In the genomic region with DNA sequence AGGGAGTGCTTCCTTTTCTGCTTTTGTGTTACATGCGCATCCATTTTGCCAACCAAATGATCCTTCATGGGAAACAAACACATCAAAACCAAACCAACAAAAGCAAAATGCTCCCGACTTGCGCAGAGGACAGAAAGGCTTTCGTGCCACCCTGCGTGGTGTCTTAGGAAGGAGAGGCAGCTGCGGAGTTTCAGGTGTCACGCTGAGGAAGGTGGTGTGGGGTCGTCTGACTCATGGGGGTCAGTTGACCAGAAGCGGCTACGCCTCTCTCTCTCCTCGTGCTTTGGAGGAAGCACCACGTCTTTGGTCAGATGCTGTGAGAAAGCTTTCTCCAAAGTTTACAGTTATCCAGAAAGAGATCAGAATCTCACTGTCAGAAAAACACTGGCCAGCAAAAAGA, we compare ENCODE assay signal across 14 cellular contexts. TPM values are rescaled to one million over a fixed set of nuclear protein-coding genes. Genes with fewer than 3 reads are reported as not detected.
DNase-seq lines count a peak whose midpoint lies in the region; ATAC-seq, FAIRE-seq and TF ChIP-seq lines count a peak whose summit lies in the region.
"Had no signal": no experiment of that assay in that cellular context is flagged by ENCODE, and none has a peak within 500 bp of the region (broad histone marks: within the 10 kb centered on the region; RNA-seq: fewer than 3 reads in every experiment).

No MANE protein-coding gene starts in this region.

- CTCF ChIA-PET in AG04450 (lab: Charles Lee) (interaction anchor here (0.9 to 1.0 kb wide), 2 partner anchors 8 to 180 kb away, joined by 3 read pairs; no protein-coding TSS in a partner anchor), PC-3 (lab: Charles Lee) (no interaction called here), endothelial cell of umbilical vein (lab: Charles Lee) (interaction anchor here (9.3 kb wide), 1 partner anchor 104 kb away, joined by 89 read pairs; a partner anchor contains a TSS)
- CTCF ChIA-PET in activated CD4-positive, alpha-beta T cell treated with anti-CD3 and anti-CD28 coated beads, Interleukin-2, amount 10 ng/mL, durations not matched to agents 7 days and 5 days (lab: Charles Lee), result no interaction called here

- H3K4me1 Mint-ChIP-seq in activated CD4-positive, alpha-beta T cell treated with anti-CD3 and anti-CD28 coated beads, Interleukin-2, amount 10 ng/mL, durations not matched to agents 7 days and 5 days, result peaks cover 35% of the 10 kb centered on the region
- H3K4me1 Mint-ChIP-seq: memory B cell had no signal

- H3K18ac ChIP-seq in neuronal stem cell (ENCODE audit: low read length), result no peak overlapping the region

- H3K4me3 ChIP-seq in AG04450 (ENCODE audit: low read depth, low read length) (no peak overlapping the region), PC-3 (ENCODE audit: low read length) (no peak overlapping the region), endothelial cell of umbilical vein (replicated peaks in 1 of 3; ENCODE audit: insufficient read depth in 1 of 3, low read depth in 1 of 3, low read length in 3 of 3) (no peak overlapping the region), neuronal stem cell (ENCODE audit: low read length in 2 of 2) (no peak overlapping the region)
- H3K4me3 ChIP-seq: cardiac muscle cell had no signal

- H3K9me3 Mint-ChIP-seq in activated CD4-positive, alpha-beta T cell treated with anti-CD3 and anti-CD28 coated beads, Interleukin-2, amount 10 ng/mL, durations not matched to agents 7 days and 5 days, result no peaks in the 10 kb centered on the region
- H3K9me3 Mint-ChIP-seq: memory B cell had no signal

- no peaks in the 10 kb centered on the region for H3K9me1 ChIP-seq in endothelial cell of umbilical vein (replicated peaks; ENCODE audit: control insufficient read depth, extremely low read depth, insufficient read depth, low read length)

- no peak for ATAC-seq in PC-3
- ATAC-seq in HG03095 (IDR thresholded peaks at IDR 0.05; ENCODE audit: unreplicated experiment), result no peak

- intact Hi-C loops in PC-3 (cut with micrococcal nuclease) (no loop called here), endothelial cell of umbilical vein (cut with micrococcal nuclease) (loop anchor here (5.0 kb wide), 1 partner anchor 487 kb away; a partner anchor contains a TSS)

- peak; percentile 56 for DNase-seq in AG04450 (ENCODE audit: low read depth, low spot score)
- no peak for DNase-seq in PC-3
- peak; percentile 75 for DNase-seq in endothelial cell of umbilical vein (ENCODE audit: low read depth, low spot score)
- no peak for DNase-seq in neuronal stem cell (ENCODE audit: low spot score)
- no peak for DNase-seq in D721Med (ENCODE audit: insufficient read length, low spot score)
- DNase-seq in activated CD4-positive, alpha-beta T cell treated with anti-CD3 and anti-CD28 coated beads, Interleukin-2, amount 10 ng/mL, durations not matched to agents 7 days and 5 days, result no peak
- DNase-seq in retina, result no peak
- DNase-seq: NCI-H2029; stimulated activated CD4-positive, alpha-beta T cell treated with anti-CD3 and anti-CD28 coated beads, Interleukin-12 subunit alpha, Interleukin-12 subunit beta, amount 100 ng/mL, for 4 hours; stimulated activated CD8-positive, alpha-beta memory T cell treated with anti-CD3 and anti-CD28 coated beads, Interleukin-4, amount 100 ng/mL, for 48 hours had no signal

- peaks cover 10% of the 10 kb centered on the region for H3K27me3 Mint-ChIP-seq in activated CD4-positive, alpha-beta T cell treated with anti-CD3 and anti-CD28 coated beads, Interleukin-2, amount 10 ng/mL, durations not matched to agents 7 days and 5 days

- no peak overlapping the region for H2BK120ac ChIP-seq in neuronal stem cell (ENCODE audit: low read depth, low read length)

- no peak overlapping the region for H4K91ac ChIP-seq in neuronal stem cell (ENCODE audit: low read depth, low read length, poor library complexity)

- POLR2A ChIA-PET in AG04450 (lab: Yijun Ruan, JAX) (interaction anchor here (0.6 to 0.8 kb wide), 2 partner anchors 8 to 366 kb away, joined by 3 to 4 read pairs; a partner anchor contains a TSS), PC-3 (lab: Charles Lee; ENCODE audit: unreplicated experiment) (interaction anchor here (0.6 kb wide), 1 partner anchor 104 kb away, joined by 3 read pairs; no protein-coding TSS in a partner anchor), endothelial cell of umbilical vein (lab: Charles Lee) (no interaction called here)
- POLR2A ChIA-PET in activated CD4-positive, alpha-beta T cell treated with anti-CD3 and anti-CD28 coated beads, Interleukin-2, amount 10 ng/mL, durations not matched to agents 7 days and 5 days (lab: Charles Lee), result no interaction called here

- dilution Hi-C loops in endothelial cell of umbilical vein (cut with MboI; ENCODE audit: extremely low pct_ligation_motif_present, low sequenced_read_pairs), result no loop called here

- H3K9me3 ChIP-seq in AG04450 (ENCODE audit: control insufficient read depth, insufficient read depth, low read length), result no peaks in the 10 kb centered on the region
- H3K9me3 ChIP-seq in PC-3 (ENCODE audit: low read length), result no peaks in the 10 kb centered on the region
- no peaks in the 10 kb centered on the region for H3K9me3 ChIP-seq in endothelial cell of umbilical vein (replicated peaks; ENCODE audit: control insufficient read depth, insufficient read depth, low read length)
- H3K9me3 ChIP-seq in neuronal stem cell (replicated peaks in 1 of 2; ENCODE audit: control insufficient read depth in 2 of 2, insufficient read depth in 1 of 2, low read depth in 1 of 2, low read length in 2 of 2), result no peaks in the 10 kb centered on the region

- no peak overlapping the region for H3K23ac ChIP-seq in neuronal stem cell (ENCODE audit: low read depth, low read length, poor library complexity)

- no peak overlapping the region for H3K4ac ChIP-seq in neuronal stem cell (ENCODE audit: low read length)

- TF ChIP-seq POLR2A in endothelial cell of umbilical vein (IDR thresholded peaks at IDR 0.05; ENCODE audit: low read depth, low read length), result no peak

- H4K20me1 ChIP-seq in PC-3 (ENCODE audit: low read length), result peaks cover 32% of the 10 kb centered on the region
- no peaks in the 10 kb centered on the region for H4K20me1 ChIP-seq in endothelial cell of umbilical vein (replicated peaks; ENCODE audit: control insufficient read depth, extremely low read depth, insufficient read depth, low read length)

- H3K79me2 ChIP-seq in PC-3 (ENCODE audit: low read length) (peaks cover 84% of the 10 kb centered on the region), endothelial cell of umbilical vein (ENCODE audit: control insufficient read depth, insufficient read depth, low read length) (peaks cover 91% of the 10 kb centered on the region)

- WGBS in neuronal stem cell (ENCODE audit: extremely low coverage in 2 of 2, insufficient read length in 2 of 2, insufficient replicate concordance in 1 of 2), 2 donors, result no CpG with 5 or more reads among the region's 12 CpGs

- no peak overlapping the region for H2BK5ac ChIP-seq in neuronal stem cell (ENCODE audit: low read length)

- no peaks in the 10 kb centered on the region for H3K79me1 ChIP-seq in neuronal stem cell (ENCODE audit: low read depth, low read length)

- TF ChIP-seq CTCF in AG04450 (IDR thresholded peaks at IDR 0.05; ENCODE audit: low read depth, low read length) (no peak), PC-3 (conservative IDR thresholded peaks at IDR 0.05; ENCODE audit: low read depth, low read length) (no peak), endothelial cell of umbilical vein (IDR thresholded peaks at IDR 0.05; ENCODE audit: extremely low read depth in 1 of 2, insufficient read depth in 1 of 2, low read depth in 1 of 2, low read length in 2 of 2) (no peak), D721Med (IDR thresholded peaks at IDR 0.05; ENCODE audit: insufficient read depth, missing control alignments) (no peak)

- H2BK12ac ChIP-seq in neuronal stem cell (ENCODE audit: low read length), result no peak overlapping the region

- BruUV-seq in PC-3 (replicated peaks; lab: Mats Ljungman, UMichigan) (no TSS peak), endothelial cell of umbilical vein (replicated peaks; lab: Mats Ljungman, UMichigan) (no TSS peak)

- FAIRE-seq in endothelial cell of umbilical vein (lab: Jason Lieb, UNC), result peak; percentile 73
- FAIRE-seq in D721Med (lab: Jason Lieb, UNC), result no peak
- FAIRE-seq: HepG2 had no signal

- H2AFZ ChIP-seq in PC-3 (ENCODE audit: low read length), result no peak overlapping the region
- H2AFZ ChIP-seq in endothelial cell of umbilical vein (ENCODE audit: low read depth, low read length), result no peak overlapping the region
- peak overlapping the region; percentile 89 for H2AFZ ChIP-seq in neuronal stem cell (ENCODE audit: low read length)

- no peaks in the 10 kb centered on the region for H3K27me3 ChIP-seq in AG04450 (ENCODE audit: control insufficient read depth, insufficient read depth, low read length)
- H3K27me3 ChIP-seq in PC-3 (ENCODE audit: low read length), result no peaks in the 10 kb centered on the region
- no peaks in the 10 kb centered on the region for H3K27me3 ChIP-seq in endothelial cell of umbilical vein (ENCODE audit: control insufficient read depth in 2 of 2, insufficient read depth in 2 of 2, low read length in 2 of 2)
- no peaks in the 10 kb centered on the region for H3K27me3 ChIP-seq in neuronal stem cell (ENCODE audit: control insufficient read depth in 3 of 3, insufficient read depth in 3 of 3, low read depth in 1 of 3, low read length in 3 of 3)
- H3K27me3 ChIP-seq: cardiac muscle cell had no signal

- no peak overlapping the region for H3K14ac ChIP-seq in neuronal stem cell (ENCODE audit: low read length)

- H3K27ac Mint-ChIP-seq in activated CD4-positive, alpha-beta T cell treated with anti-CD3 and anti-CD28 coated beads, Interleukin-2, amount 10 ng/mL, durations not matched to agents 7 days and 5 days, result no peak overlapping the region
- H3K27ac Mint-ChIP-seq: memory B cell had no signal

- peaks cover 62% of the 10 kb centered on the region for H3K4me1 ChIP-seq in PC-3 (ENCODE audit: insufficient read depth, low read length)
- H3K4me1 ChIP-seq in endothelial cell of umbilical vein (ENCODE audit: control insufficient read depth, extremely low read depth, insufficient read depth, low read length), result peaks cover 97% of the 10 kb centered on the region
- peaks cover 17 to 29% of the 10 kb centered on the region in 2 donors for H3K4me1 ChIP-seq in neuronal stem cell (ENCODE audit: control insufficient read depth in 2 of 2, insufficient read depth in 1 of 2, low read depth in 1 of 2, low read length in 2 of 2)

- H2BK15ac ChIP-seq in neuronal stem cell (ENCODE audit: low read length), result no peak overlapping the region

- H3K36me3 ChIP-seq in PC-3 (ENCODE audit: low read depth, low read length) (peaks cover 38% of the 10 kb centered on the region; the same call in 1 of the 2 replicates), endothelial cell of umbilical vein (ENCODE audit: control insufficient read depth in 2 of 2, extremely low read depth in 1 of 2, insufficient read depth in 2 of 2, low read length in 2 of 2) (peaks cover 5% of the 10 kb centered on the region in 2 experiments), neuronal stem cell (replicated peaks in 1 of 2; ENCODE audit: control insufficient read depth in 2 of 2, insufficient read depth in 2 of 2, low read length in 2 of 2) (no peaks in the 10 kb centered on the region)
- H3K36me3 ChIP-seq: cardiac muscle cell had no signal

- H3K27ac ChIP-seq in AG04450 (ENCODE audit: low read depth, low read length) (peak overlapping the region; percentile 90), PC-3 (ENCODE audit: low read length) (peak overlapping the region; percentile 91; the same call in 1 of the 2 replicates), endothelial cell of umbilical vein (ENCODE audit: insufficient read depth, low read depth, low read length) (peak overlapping the region; percentile 97), neuronal stem cell (replicated peaks; ENCODE audit: low read length) (no peak overlapping the region)
- H3K27ac ChIP-seq: cardiac muscle cell had no signal

- H3K9me2 ChIP-seq in PC-3 (replicated peaks; ENCODE audit: low read length), result no peaks in the 10 kb centered on the region

- no peak overlapping the region for H2AK5ac ChIP-seq in neuronal stem cell (ENCODE audit: low read depth, low read length)

- H3K9ac ChIP-seq in PC-3 (ENCODE audit: low read length) (no peak overlapping the region), endothelial cell of umbilical vein (replicated peaks; ENCODE audit: extremely low read depth, insufficient read depth, low read length) (peak overlapping the region; percentile 74), neuronal stem cell (ENCODE audit: low read depth, low read length, poor library complexity) (no peak overlapping the region)

- no peak overlapping the region for H3K4me3 Mint-ChIP-seq in activated CD4-positive, alpha-beta T cell treated with anti-CD3 and anti-CD28 coated beads, Interleukin-2, amount 10 ng/mL, durations not matched to agents 7 days and 5 days
- H3K4me3 Mint-ChIP-seq: memory B cell had no signal

- H3K36me3 Mint-ChIP-seq in activated CD4-positive, alpha-beta T cell treated with anti-CD3 and anti-CD28 coated beads, Interleukin-2, amount 10 ng/mL, durations not matched to agents 7 days and 5 days (ENCODE audit: low read depth), result peaks cover 1% of the 10 kb centered on the region
- H3K36me3 Mint-ChIP-seq: memory B cell had no signal

- H3K4me2 ChIP-seq in PC-3 (ENCODE audit: low read length) (no peak overlapping the region), endothelial cell of umbilical vein (ENCODE audit: insufficient read depth, low read length) (peak overlapping the region; percentile 14), neuronal stem cell (ENCODE audit: insufficient read depth, low read length, poor library complexity, severe bottlenecking) (no peak overlapping the region)

- H3F3A ChIP-seq in PC-3 (ENCODE audit: low read length, unreplicated experiment), result peaks cover 9% of the 10 kb centered on the region

- H4K8ac ChIP-seq in neuronal stem cell (ENCODE audit: low read depth, low read length), result no peak overlapping the region

RNA-seq across cellular contexts. Expression of a gene that starts 7.9 kb away (rescaled TPM):
- polyA plus RNA-seq in AG04450 (2011; rRNA removed) (209 and 257 TPM in 2 replicates), endothelial cell of umbilical vein (265 and 376 TPM in 2 replicates)
- polyA minus RNA-seq in AG04450 (2011; rRNA and poly(A)+ RNA removed), result 319 and 351 TPM in 2 replicates
- total RNA-seq in PC-3 (2014; rRNA removed) (158 and 187 TPM in 2 replicates), endothelial cell of umbilical vein (528 and 577 TPM in 2 replicates)
- polyA plus RNA-seq in endothelial cell of umbilical vein (2011; cell fraction: cytosol; rRNA removed), result 212 and 379 TPM in 2 replicates
- polyA plus RNA-seq in endothelial cell of umbilical vein (2011; cell fraction: nucleus; rRNA removed), result 215 and 228 TPM in 2 replicates
- 340 and 403 TPM in 2 replicates for polyA plus RNA-seq in endothelial cell of umbilical vein (2012)
- 1,048 and 1,141 TPM in 2 replicates for polyA minus RNA-seq in endothelial cell of umbilical vein
- polyA minus RNA-seq in endothelial cell of umbilical vein (2011; cell fraction: cytosol; rRNA and poly(A)+ RNA removed), result 17.4 TPM
- polyA minus RNA-seq in endothelial cell of umbilical vein (2011; cell fraction: nucleus; rRNA and poly(A)+ RNA removed), result 246 and 258 TPM in 2 replicates
- polyA plus RNA-seq in neuronal stem cell (2013, experiment 1 of 2), result 1.8 TPM
- polyA plus RNA-seq in neuronal stem cell (2013, experiment 2 of 2), result 1.7 TPM
- total RNA-seq in activated CD4-positive, alpha-beta T cell treated with anti-CD3 and anti-CD28 coated beads, Interleukin-2, amount 10 ng/mL, durations not matched to agents 7 days and 5 days, result 10 to 100 TPM; 35.0 to 36.1 TPM

Comparison
In these comparisons a context has a peak if more than half of its experiments do, and no peak if none do; other contexts are left out.
1. DNase-seq: peak in AG04450 (single experiment) and endothelial cell of umbilical vein (single experiment); none in PC-3 (single experiment), neuronal stem cell (single experiment), D721Med (single experiment), activated CD4-positive, alpha-beta T cell treated with anti-CD3 and anti-CD28 coated beads, Interleukin-2, amount 10 ng/mL, durations not matched to agents 7 days and 5 days (single experiment) and retina (single experiment).
2. CTCF ChIA-PET loops: an anchor here in AG04450 (0.9 to 1.0 kb wide) and endothelial cell of umbilical vein (9.3 kb wide); none called in PC-3 and activated CD4-positive, alpha-beta T cell treated with anti-CD3 and anti-CD28 coated beads, Interleukin-2, amount 10 ng/mL, durations not matched to agents 7 days and 5 days.
3. POLR2A ChIA-PET loops: an anchor here in AG04450 (0.6 to 0.8 kb wide) and PC-3 (0.6 kb wide); none called in endothelial cell of umbilical vein and activated CD4-positive, alpha-beta T cell treated with anti-CD3 and anti-CD28 coated beads, Interleukin-2, amount 10 ng/mL, durations not matched to agents 7 days and 5 days.